1 cellular context compared by ENCODE assay signal in the genomic region with DNA sequence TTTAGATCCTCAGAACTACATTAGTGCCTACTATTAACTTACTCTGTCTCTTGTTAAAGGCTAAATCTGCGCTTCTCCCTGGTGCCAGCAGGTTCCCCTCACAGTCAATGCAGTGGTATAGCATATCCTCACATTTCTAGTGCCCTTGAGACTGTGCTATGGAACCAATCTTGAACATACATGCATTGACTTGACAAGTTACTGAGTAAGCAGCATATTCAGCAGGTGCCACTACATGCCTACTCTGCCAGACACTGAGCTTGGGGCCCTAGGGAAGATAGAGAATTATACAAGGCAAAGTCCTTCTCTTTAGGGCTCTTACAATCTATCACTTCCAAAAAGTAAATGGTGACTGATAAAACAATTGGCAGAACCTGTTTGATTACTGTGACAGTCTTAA.
TF ChIP-seq lines count a peak whose summit lies in the region.

No MANE protein-coding gene starts in this region.

TF ChIP-seq in IMR-90, 13 proteins besides CTCF, POLR2A, EP300 and RAD21:
- TF ChIP-seq SMC3 (IDR thresholded peaks at IDR 0.05; ENCODE audit: low read depth, low read length) = no peak
- TF ChIP-seq MAFK (IDR thresholded peaks at IDR 0.05; ENCODE audit: low read depth, low read length) = no peak
- TF ChIP-seq MAZ (IDR thresholded peaks at IDR 0.05; ENCODE audit: borderline replicate concordance, low read depth, low read length) = no peak
- TF ChIP-seq, protein P1, sequence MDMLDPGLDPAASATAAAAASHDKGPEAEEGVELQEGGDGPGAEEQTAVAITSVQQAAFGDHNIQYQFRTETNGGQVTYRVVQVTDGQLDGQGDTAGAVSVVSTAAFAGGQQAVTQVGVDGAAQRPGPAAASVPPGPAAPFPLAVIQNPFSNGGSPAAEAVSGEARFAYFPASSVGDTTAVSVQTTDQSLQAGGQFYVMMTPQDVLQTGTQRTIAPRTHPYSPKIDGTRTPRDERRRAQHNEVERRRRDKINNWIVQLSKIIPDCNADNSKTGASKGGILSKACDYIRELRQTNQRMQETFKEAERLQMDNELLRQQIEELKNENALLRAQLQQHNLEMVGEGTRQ (IDR thresholded peaks at IDR 0.05; ENCODE audit: low read depth, low read length) = no peak
- TF ChIP-seq MXI1 (IDR thresholded peaks at IDR 0.05; ENCODE audit: borderline replicate concordance, low read depth, low read length) = no peak
- TF ChIP-seq FOS (IDR thresholded peaks at IDR 0.05; ENCODE audit: low read depth, low read length) = no peak
- TF ChIP-seq RFX5 (IDR thresholded peaks at IDR 0.05; ENCODE audit: low read depth, low read length) = no peak
- no peak for TF ChIP-seq CHD1 (IDR thresholded peaks at IDR 0.05; ENCODE audit: low read depth, low read length)
- TF ChIP-seq NFE2L2 (IDR thresholded peaks at IDR 0.05; ENCODE audit: low read depth, low read length) = no peak
- TF ChIP-seq BHLHE40 (IDR thresholded peaks at IDR 0.05; ENCODE audit: low read depth, low read length) = no peak
TF ChIP-seq in IMR-90: peak in this region for 0.
